ENCODE assay signal across 8 cellular contexts in genomic region chr11:74169736-74170458, GRCh38. TPM values are rescaled to one million over a fixed set of nuclear protein-coding genes. Genes with fewer than 3 reads are reported as not detected.
DNase-seq lines count a peak whose midpoint lies in the region; ATAC-seq, FAIRE-seq and TF ChIP-seq lines count a peak whose summit lies in the region.

No MANE protein-coding gene starts in this region.

- H3K4me3 ChIP-seq in heart left ventricle = peak overlapping the region; percentile 46 to 87 (median 77)
- peak overlapping the region; percentile 82 for H3K4me3 ChIP-seq in astrocyte (ENCODE audit: insufficient read depth, low read depth, low read length)
- peak overlapping the region; percentile 71 to 96 (median 94) for H3K4me3 ChIP-seq in liver (ENCODE audit: low read depth in 1 of 3, low read length in 3 of 3)
- H3K4me3 ChIP-seq in uterus = peak overlapping the region; percentile 87 to 91

- no peaks in the 10 kb centered on the region for H3K9me3 Mint-ChIP-seq in astrocyte (ENCODE audit: unreplicated experiment)

- peaks cover 1% of the 10 kb centered on the region for H3K4me1 Mint-ChIP-seq in astrocyte (ENCODE audit: low read depth, unreplicated experiment)

- WGBS in heart left ventricle, 4 donors = 7 to 10% (median 7%) methylated on average over 9 of the region's 9 CpGs
- 14% methylated on average over 9 of the region's 9 CpGs for WGBS in liver

- ATAC-seq in heart left ventricle (no peak), Right ventricle myocardium superior (ENCODE audit: poor library complexity) (no peak)

- H3K36me3 Mint-ChIP-seq in astrocyte (ENCODE audit: low read depth, unreplicated experiment) = peaks cover 4% of the 10 kb centered on the region

- H3K9ac ChIP-seq in astrocyte (ENCODE audit: low read length) = peak overlapping the region; percentile 93
- H3K9ac ChIP-seq in liver (ENCODE audit: low read depth in 1 of 2, low read length in 2 of 2) = peak overlapping the region; percentile 71 to 92

- TF ChIP-seq RAD21 in liver (IDR thresholded peaks at IDR 0.05) = no peak

- peaks cover 61% of the 10 kb centered on the region for H3K79me2 ChIP-seq in astrocyte (ENCODE audit: insufficient read depth, low read length)

- H3K36me3 ChIP-seq in heart left ventricle = peaks cover 0 to 37% (median 33%) of the 10 kb centered on the region in 9 donors
- H3K36me3 ChIP-seq in astrocyte (ENCODE audit: insufficient read depth, low read length) = peaks cover 20% of the 10 kb centered on the region
- H3K36me3 ChIP-seq in liver (ENCODE audit: control insufficient read depth in 4 of 4, insufficient read depth in 3 of 4, low read depth in 1 of 4, low read length in 3 of 4) = peaks cover 1 to 15% (median 7%) of the 10 kb centered on the region in 4 donors
- H3K36me3 ChIP-seq in uterus = no peaks in the 10 kb centered on the region

- no peaks in the 10 kb centered on the region for H3K27me3 Mint-ChIP-seq in astrocyte (ENCODE audit: low read depth, unreplicated experiment)

- TF ChIP-seq CTCF in heart left ventricle (IDR thresholded peaks at IDR 0.05) (no peak), astrocyte (IDR thresholded peaks at IDR 0.05; ENCODE audit: insufficient read depth, low read depth, low read length) (no peak), liver (IDR thresholded peaks at IDR 0.05; ENCODE audit: low read depth, low read length, missing input control) (no peak), uterus (IDR thresholded peaks at IDR 0.05) (no peak)

- intact Hi-C loops in heart left ventricle (cut with DNase I) (loop anchor here in 2 of 10 donors (5.0 to 10.0 kb wide), 2 partner anchors 185 to 188 kb away; partner anchors contain the start of gene UCP2 (in 2 of the 2)), Right ventricle myocardium superior (cut with DNase I) (no loop called here), uterus (cut with DNase I; ENCODE audit: low total_unique reads) (no loop called here)

- H3K4me2 ChIP-seq in astrocyte (ENCODE audit: low read length) = peak overlapping the region; percentile 95

- H2AFZ ChIP-seq in astrocyte (ENCODE audit: low read depth, low read length) = peak overlapping the region; percentile 80

- H4K20me1 ChIP-seq in astrocyte (ENCODE audit: insufficient read depth, low read length) = peaks cover 20% of the 10 kb centered on the region

- no peak for DNase-seq in heart left ventricle
- no peak for DNase-seq in Right ventricle myocardium superior
- no peak for DNase-seq in astrocyte (ENCODE audit: low read depth)
- no peak for DNase-seq in uterus
- no peak for DNase-seq in NCI-H2227 treated with DMSO at 0.1 percent for 48 hours (lab: John Stamatoyannopoulos, UW)
- DNase-seq in HCEC 1CT = no peak
- DNase-seq in NCI-H226 = no peak

- H3K27ac Mint-ChIP-seq in astrocyte (ENCODE audit: unreplicated experiment) = no peak overlapping the region

- no peaks in the 10 kb centered on the region for H3K9me3 ChIP-seq in heart left ventricle
- H3K9me3 ChIP-seq in astrocyte (ENCODE audit: insufficient read depth, low read depth, low read length) = no peaks in the 10 kb centered on the region
- no peaks in the 10 kb centered on the region for H3K9me3 ChIP-seq in liver (ENCODE audit: control insufficient read depth in 4 of 4, low read length in 3 of 4)
- H3K9me3 ChIP-seq in uterus = no peaks in the 10 kb centered on the region

- FAIRE-seq in astrocyte (lab: Jason Lieb, UNC) = no peak

- peak overlapping the region; percentile 24 to 92 (median 88) for H3K27ac ChIP-seq in heart left ventricle
- peak overlapping the region; percentile 82 for H3K27ac ChIP-seq in astrocyte (ENCODE audit: low read depth, low read length)
- H3K27ac ChIP-seq in liver (ENCODE audit: low read depth in 1 of 2, low read length in 2 of 2) = peak overlapping the region in 1 of 2 donors; percentile 88
- peak overlapping the region; percentile 82 to 89 for H3K27ac ChIP-seq in uterus

- peaks cover 4 to 41% (median 29%) of the 10 kb centered on the region in 12 donors for H3K4me1 ChIP-seq in heart left ventricle
- H3K4me1 ChIP-seq in astrocyte (ENCODE audit: insufficient read depth, low read length) = peaks cover 16% of the 10 kb centered on the region
- peaks cover 5 to 22% (median 16%) of the 10 kb centered on the region in 4 donors for H3K4me1 ChIP-seq in liver (ENCODE audit: control insufficient read depth in 4 of 4, insufficient read depth in 4 of 4, low read length in 3 of 4)
- H3K4me1 ChIP-seq in uterus = peaks cover 0 to 5% of the 10 kb centered on the region in 2 donors

- no peak for TF ChIP-seq POLR2A in heart left ventricle (IDR thresholded peaks at IDR 0.05)
- TF ChIP-seq POLR2A in uterus (IDR thresholded peaks at IDR 0.05) = no peak

- no peak overlapping the region for H3K4me3 Mint-ChIP-seq in astrocyte (ENCODE audit: unreplicated experiment)

- H3K27me3 ChIP-seq in heart left ventricle (no peaks in the 10 kb centered on the region), astrocyte (ENCODE audit: insufficient read depth, low read length) (no peaks in the 10 kb centered on the region), liver (ENCODE audit: control insufficient read depth in 4 of 4, insufficient read depth in 4 of 4, low read length in 3 of 4) (no peaks in the 10 kb centered on the region), uterus (no peaks in the 10 kb centered on the region)

TF ChIP-seq in liver, 16 proteins besides CTCF, POLR2A, EP300 and RAD21:
- TF ChIP-seq SP1 (IDR thresholded peaks at IDR 0.05) (no peak), YY1 (IDR thresholded peaks at IDR 0.05) (no peak), EGR1 (IDR thresholded peaks at IDR 0.05; ENCODE audit: low read depth in 2 of 2) (no peak), RXRA (IDR thresholded peaks at IDR 0.05) (no peak), HNF4G (IDR thresholded peaks at IDR 0.05) (no peak), NR2F2 (IDR thresholded peaks at IDR 0.05) (no peak)
- TF ChIP-seq, protein P1, sequence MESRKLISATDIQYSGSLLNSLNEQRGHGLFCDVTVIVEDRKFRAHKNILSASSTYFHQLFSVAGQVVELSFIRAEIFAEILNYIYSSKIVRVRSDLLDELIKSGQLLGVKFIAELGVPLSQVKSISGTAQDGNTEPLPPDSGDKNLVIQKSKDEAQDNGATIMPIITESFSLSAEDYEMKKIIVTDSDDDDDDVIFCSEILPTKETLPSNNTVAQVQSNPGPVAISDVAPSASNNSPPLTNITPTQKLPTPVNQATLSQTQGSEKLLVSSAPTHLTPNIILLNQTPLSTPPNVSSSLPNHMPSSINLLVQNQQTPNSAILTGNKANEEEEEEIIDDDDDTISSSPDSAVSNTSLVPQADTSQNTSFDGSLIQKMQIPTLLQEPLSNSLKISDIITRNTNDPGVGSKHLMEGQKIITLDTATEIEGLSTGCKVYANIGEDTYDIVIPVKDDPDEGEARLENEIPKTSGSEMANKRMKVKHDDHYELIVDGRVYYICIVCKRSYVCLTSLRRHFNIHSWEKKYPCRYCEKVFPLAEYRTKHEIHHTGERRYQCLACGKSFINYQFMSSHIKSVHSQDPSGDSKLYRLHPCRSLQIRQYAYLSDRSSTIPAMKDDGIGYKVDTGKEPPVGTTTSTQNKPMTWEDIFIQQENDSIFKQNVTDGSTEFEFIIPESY (IDR thresholded peaks at IDR 0.05) = no peak

RNA-seq across cellular contexts. Expression of gene C2CD3, which starts 0.9 kb away (rescaled TPM):
- total RNA-seq in heart left ventricle = 10 to 100 TPM in 7 of 9 donors, 1 to 10 TPM in 2; 9.7 to 18.7 (median 14.9) TPM
- polyA plus RNA-seq in heart left ventricle = 10 to 100 TPM in 1 of 2 donors, 1 to 10 TPM in 1; 6.5 to 12.5 TPM
- total RNA-seq in Right ventricle myocardium superior = 9.1 TPM
- 45.4 and 53.7 TPM in 2 replicates for total RNA-seq in astrocyte
- 10 to 100 TPM; 10.0 to 14.5 TPM for total RNA-seq in liver
- 1 to 10 TPM; 3.1 to 3.4 TPM for polyA plus RNA-seq in liver
- total RNA-seq in uterus = 100 to 1,000 TPM in 1 of 4 donors, 10 to 100 TPM in 3; 22.5 to 347 (median 29.5) TPM

RNA-seq across cellular contexts. Expression of gene PPME1, which starts 1.2 kb away (rescaled TPM):
- total RNA-seq in heart left ventricle (10 to 100 TPM; 23.1 to 31.5 (median 28.5) TPM), Right ventricle myocardium superior (24.9 TPM), astrocyte (376 and 401 TPM in 2 replicates), liver (10 to 100 TPM; 14.7 to 47.4 TPM), uterus (10 to 100 TPM; 12.6 to 60.0 (median 45.3) TPM)
- polyA plus RNA-seq in heart left ventricle (10 to 100 TPM; 21.3 to 40.5 TPM), liver (10 to 100 TPM in 1 of 2 donors, 1 to 10 TPM in 1; 9.1 to 12.4 TPM)
